21 cellular contexts compared by ENCODE assay signal in genomic region chr5:138990986-138991645, GRCh38.
"Had no signal": no experiment of that assay in that cellular context is flagged by ENCODE, and none has a peak within 500 bp of the region (broad histone marks: within the 10 kb centered on the region; RNA-seq: fewer than 3 reads in every experiment).

No MANE protein-coding gene starts in this region.

- H3K27ac ChIP-seq: brain microvascular endothelial cell, left ventricle myocardium inferior, prostate gland, right lobe of liver, suprapubic skin, VCaP had no signal

- H3K4me3 ChIP-seq: left ventricle myocardium inferior, prostate gland, right lobe of liver, smooth muscle cell, suprapubic skin had no signal

- H3K9me3 ChIP-seq: prostate gland, right lobe of liver, suprapubic skin had no signal

- H3K4me1 Mint-ChIP-seq: activated CD4-positive, alpha-beta T cell treated with anti-CD3 and anti-CD28 coated beads for 36 hours; memory B cell had no signal

- DNase-seq: activated CD4-positive, alpha-beta T cell treated with anti-CD3 and anti-CD28 coated beads for 36 hours; activated CD8-positive, alpha-beta memory T cell treated with anti-CD3 and anti-CD28 coated beads, Interleukin-2, amount 50 U/mL, for 4 hours; activated CD8-positive, alpha-beta T cell treated with anti-CD3 and anti-CD28 coated beads for 36 hours; activated gamma-delta T cell; activated T-cell treated with anti-CD3 and anti-CD28 coated beads, Interleukin-2, amount 50 U/mL, for 72 hours; amniotic stem cell; brain microvascular endothelial cell; dermis blood vessel endothelial cell; erythroblast; kidney; left ventricle myocardium inferior; naive thymus-derived CD8-positive, alpha-beta T cell; occipital lobe; right lobe of liver; stimulated activated naive CD8-positive, alpha-beta T cell treated with anti-CD3 and anti-CD28 coated beads, Interleukin-15, Interleukin-2, amounts not matched to agents 100 U/mL and 50 U/mL, for 24 hours had no signal

- H3K27me3 ChIP-seq: brain microvascular endothelial cell, right lobe of liver, suprapubic skin had no signal

- H3K9me3 Mint-ChIP-seq: activated T-cell treated with anti-CD3 and anti-CD28 coated beads, Interleukin-2, amount 50 U/mL, for 72 hours; memory B cell had no signal

- H3K27me3 Mint-ChIP-seq: activated CD4-positive, alpha-beta T cell treated with anti-CD3 and anti-CD28 coated beads for 36 hours; activated CD8-positive, alpha-beta T cell treated with anti-CD3 and anti-CD28 coated beads for 36 hours; activated naive CD8-positive, alpha-beta T cell; memory B cell; naive thymus-derived CD8-positive, alpha-beta T cell had no signal

- ATAC-seq: activated CD4-positive, alpha-beta T cell treated with anti-CD3 and anti-CD28 coated beads for 36 hours; activated CD8-positive, alpha-beta T cell treated with anti-CD3 and anti-CD28 coated beads for 36 hours; activated T-cell treated with anti-CD3 and anti-CD28 coated beads, Interleukin-2, amount 50 U/mL, for 72 hours; naive thymus-derived CD8-positive, alpha-beta T cell; right lobe of liver; stimulated activated naive CD8-positive, alpha-beta T cell treated with anti-CD3 and anti-CD28 coated beads, Interleukin-15, Interleukin-2, amounts not matched to agents 100 U/mL and 50 U/mL, for 24 hours had no signal

- H3K4me2 ChIP-seq: smooth muscle cell had no signal

- H3K27ac Mint-ChIP-seq: activated CD4-positive, alpha-beta T cell treated with anti-CD3 and anti-CD28 coated beads for 36 hours; activated CD8-positive, alpha-beta T cell treated with anti-CD3 and anti-CD28 coated beads for 36 hours; activated naive CD8-positive, alpha-beta T cell; activated T-cell treated with anti-CD3 and anti-CD28 coated beads, Interleukin-2, amount 50 U/mL, for 72 hours; memory B cell; naive thymus-derived CD8-positive, alpha-beta T cell had no signal

- H3K36me3 ChIP-seq: brain microvascular endothelial cell, prostate gland, right lobe of liver, suprapubic skin had no signal

- H3K4me1 ChIP-seq: left ventricle myocardium inferior, prostate gland, right lobe of liver, suprapubic skin had no signal

- H3K4me3 Mint-ChIP-seq: activated CD4-positive, alpha-beta T cell treated with anti-CD3 and anti-CD28 coated beads for 36 hours; activated CD8-positive, alpha-beta T cell treated with anti-CD3 and anti-CD28 coated beads for 36 hours; activated naive CD8-positive, alpha-beta T cell; activated T-cell treated with anti-CD3 and anti-CD28 coated beads, Interleukin-2, amount 50 U/mL, for 72 hours; memory B cell; naive thymus-derived CD8-positive, alpha-beta T cell had no signal
